Comparison of ENCODE assay signal across 12 cellular contexts in genomic region chr4:183636923-183637322, GRCh38. TPM values are rescaled to one million over a fixed set of nuclear protein-coding genes. Genes with fewer than 3 reads are reported as not detected.
DNase-seq lines count a peak whose midpoint lies in the region; FAIRE-seq and TF ChIP-seq lines count a peak whose summit lies in the region.
"Had no signal": no experiment of that assay in that cellular context is flagged by ENCODE, and none has a peak within 500 bp of the region (broad histone marks: within the 10 kb centered on the region; RNA-seq: fewer than 3 reads in every experiment).

No MANE protein-coding gene starts in this region.

- H3K4me1 ChIP-seq in adipocyte (ENCODE audit: control insufficient read depth, insufficient read depth, low read length), result peaks cover 32% of the 10 kb centered on the region
- H3K4me1 ChIP-seq in suprapubic skin, result peaks cover 6% of the 10 kb centered on the region
- H3K4me1 ChIP-seq: vagina had no signal

- TF ChIP-seq CTCF in glutamatergic neuron (IDR thresholded peaks at IDR 0.05; ENCODE audit: partially characterized antibody, unreplicated experiment), result no peak
- no peak for TF ChIP-seq CTCF in suprapubic skin (IDR thresholded peaks at IDR 0.05)

- H3K27ac Mint-ChIP-seq in glutamatergic neuron (ENCODE audit: unreplicated experiment), result peak overlapping the region; percentile 94

- TF ChIP-seq POLR2A in suprapubic skin (IDR thresholded peaks at IDR 0.05) (no peak), GM12892 (IDR thresholded peaks at IDR 0.05; ENCODE audit: low read depth, low read length) (no peak)

- WGBS in suprapubic skin, result 39% methylated on average over 5 of the region's 5 CpGs

- DNase-seq in HT-29 (ENCODE audit: low spot score) (peak; percentile 54), adipocyte (ENCODE audit: low read depth) (peak; percentile 48), glutamatergic neuron (no peak), suprapubic skin (ENCODE audit: low spot score in 2 of 2) (no peak), GM12892 (ENCODE audit: insufficient read length) (no peak), NCI-H2107 treated with DMSO at 0.1 percent for 48 hours (lab: John Stamatoyannopoulos, UW; ENCODE audit: unreplicated experiment) (no peak), NCI-H446 treated with DMSO at 0.1 percent for 48 hours (lab: John Stamatoyannopoulos, UW) (no peak)
- no peak for DNase-seq in activated effector memory CD4-positive, alpha-beta T cell treated with anti-CD3 and anti-CD28 coated beads, Interleukin-2, amount 50 U/mL, for 16 hours
- DNase-seq: T-helper 9 cell had no signal

- TF ChIP-seq EP300 in suprapubic skin (IDR thresholded peaks at IDR 0.05), result no peak

- peak overlapping the region; percentile 51 for H3K4me3 Mint-ChIP-seq in glutamatergic neuron (ENCODE audit: unreplicated experiment)

- H3K27me3 Mint-ChIP-seq in glutamatergic neuron (ENCODE audit: unreplicated experiment), result no peaks in the 10 kb centered on the region

- peak overlapping the region; percentile 59 for H3K27ac ChIP-seq in suprapubic skin
- H3K27ac ChIP-seq: foreskin keratinocyte, vagina had no signal

- no peak overlapping the region for H3K9ac ChIP-seq in adipocyte (ENCODE audit: low read length)

- peaks cover 7% of the 10 kb centered on the region for H3K36me3 ChIP-seq in adipocyte (ENCODE audit: control insufficient read depth, insufficient read depth, low read length, severe bottlenecking)
- no peaks in the 10 kb centered on the region for H3K36me3 ChIP-seq in suprapubic skin

- peaks cover 23% of the 10 kb centered on the region for H3K4me1 Mint-ChIP-seq in glutamatergic neuron (ENCODE audit: low read depth, unreplicated experiment)

- H3K9me3 Mint-ChIP-seq in glutamatergic neuron (ENCODE audit: unreplicated experiment), result no peaks in the 10 kb centered on the region

- no peak for FAIRE-seq in GM12892 (lab: Jason Lieb, UNC)
- FAIRE-seq: GM18507 had no signal

- no peaks in the 10 kb centered on the region for H3K36me3 Mint-ChIP-seq in glutamatergic neuron (ENCODE audit: unreplicated experiment)

- no peaks in the 10 kb centered on the region for H3K9me3 ChIP-seq in adipocyte (ENCODE audit: control insufficient read depth, low read length)
- no peaks in the 10 kb centered on the region for H3K9me3 ChIP-seq in suprapubic skin
- H3K9me3 ChIP-seq: vagina had no signal

- H3K27me3 ChIP-seq in adipocyte (replicated peaks; ENCODE audit: control insufficient read depth, insufficient read depth, low read length) (no peaks in the 10 kb centered on the region), suprapubic skin (no peaks in the 10 kb centered on the region)
- H3K27me3 ChIP-seq: foreskin keratinocyte, vagina had no signal

- H3K4me3 ChIP-seq in adipocyte (ENCODE audit: low read length), result no peak overlapping the region
- peak overlapping the region; percentile 7 for H3K4me3 ChIP-seq in suprapubic skin
- H3K4me3 ChIP-seq: vagina had no signal

RNA-seq across cellular contexts. Expression of gene RWDD4, which starts 22.1 kb away (rescaled TPM):
- 22.1 and 25.3 TPM in 2 replicates for total RNA-seq in HT-29 (2014; rRNA removed; shearing (Covaris generic))
- 17.8 TPM for total RNA-seq in glutamatergic neuron (ENCODE audit: unreplicated experiment)
- 10 to 100 TPM; 18.6 to 25.3 (median 21.6) TPM for total RNA-seq in suprapubic skin
- polyA plus RNA-seq in GM12892 (2012; ENCODE audit: missing spikeins), result 19.4 TPM

RNA-seq across cellular contexts. Expression of gene TRAPPC11, which starts 22.2 kb away (rescaled TPM):
- total RNA-seq in HT-29 (2014; rRNA removed; shearing (Covaris generic)), result 6.6 and 9.8 TPM in 2 replicates
- 56.2 TPM for total RNA-seq in glutamatergic neuron (ENCODE audit: unreplicated experiment)
- total RNA-seq in suprapubic skin, result 10 to 100 TPM; 40.6 to 74.2 (median 49.2) TPM
- polyA plus RNA-seq in GM12892 (2012; ENCODE audit: missing spikeins), result 20.8 TPM

Comparison
In these comparisons a context has a peak if more than half of its experiments do, and no peak if none do; other contexts are left out.
1. DNase-seq: peak in HT-29 (single experiment) and adipocyte (single experiment); none in glutamatergic neuron (single experiment), suprapubic skin (0 of 2), GM12892 (single experiment), activated effector memory CD4-positive, alpha-beta T cell treated with anti-CD3 and anti-CD28 coated beads, Interleukin-2, amount 50 U/mL, for 16 hours (single experiment), NCI-H2107 treated with DMSO at 0.1 percent for 48 hours (single experiment) and NCI-H446 treated with DMSO at 0.1 percent for 48 hours (single experiment).